ENCODE assay signal across 8 cellular contexts in the genomic region with DNA sequence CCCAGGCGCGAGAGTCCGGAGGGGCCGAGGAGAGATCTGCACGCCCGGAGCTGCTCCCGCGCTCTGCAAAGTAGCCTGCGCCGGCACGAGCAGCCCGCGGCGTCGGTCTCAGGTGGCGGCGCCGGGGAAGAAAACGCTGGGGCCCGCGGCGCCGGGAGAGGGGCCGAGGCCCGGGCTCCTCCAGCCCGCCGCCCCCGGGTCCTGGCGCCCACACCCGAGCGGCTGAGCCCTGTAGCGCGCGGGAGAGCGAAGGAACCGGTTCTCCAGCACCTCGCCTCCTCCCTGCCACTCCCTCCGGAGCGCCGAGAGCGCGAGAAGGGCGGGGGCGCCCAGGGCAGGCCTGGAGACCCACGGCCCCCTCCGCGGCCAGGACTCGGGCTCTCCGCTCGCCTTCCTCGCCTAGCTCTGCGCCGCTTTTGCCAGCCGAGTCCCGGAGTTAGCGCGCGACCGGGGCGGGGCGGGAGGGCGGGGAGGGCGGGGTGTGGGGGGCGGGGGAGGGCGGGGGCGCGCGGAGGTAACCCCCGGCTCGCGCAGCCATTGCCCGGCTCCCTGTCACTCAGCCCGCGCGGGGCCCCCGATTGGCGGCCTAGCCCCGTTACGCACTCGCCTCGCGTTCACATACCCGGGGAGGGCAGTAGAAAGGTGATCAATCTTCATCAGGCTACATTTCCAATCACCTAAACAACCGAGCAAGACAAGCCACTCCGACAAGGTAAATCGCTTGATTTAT. TPM values are rescaled to one million over a fixed set of nuclear protein-coding genes. Genes with fewer than 3 reads are reported as not detected.
DNase-seq lines count a peak whose midpoint lies in the region; ATAC-seq and TF ChIP-seq lines count a peak whose summit lies in the region.

A gene (plus strand): TSS at position 645 of the 730 bp plus-strand sequence. CDS start 2,161 bp downstream, outside the sequence.

- peaks cover 80% of the 10 kb centered on the region for H3K27me3 Mint-ChIP-seq in activated CD4-positive, alpha-beta memory T cell treated with anti-CD3 and anti-CD28 coated beads, Interleukin-2, amount 10 ng/mL, durations not matched to agents 7 days and 5 days
- H3K27me3 Mint-ChIP-seq in neural crest cell (ENCODE audit: low read depth) = peaks cover 96% of the 10 kb centered on the region

- no peak within 1 kb of the TSS for H3K27ac Mint-ChIP-seq in activated CD4-positive, alpha-beta memory T cell treated with anti-CD3 and anti-CD28 coated beads, Interleukin-2, amount 10 ng/mL, durations not matched to agents 7 days and 5 days
- H3K27ac Mint-ChIP-seq in neural crest cell (ENCODE audit: unreplicated experiment) = peak within 1 kb of the TSS; percentile 38

- DNase-seq in DMS114 treated with DMSO at 0.1 percent for 48 hours (lab: John Stamatoyannopoulos, UW; ENCODE audit: unreplicated experiment) = peak; percentile 41
- DNase-seq in NCI-H446 treated with DMSO at 0.1 percent for 48 hours (lab: John Stamatoyannopoulos, UW) = peak; percentile 76
- peak; percentile 70 for DNase-seq in activated CD4-positive, alpha-beta memory T cell treated with anti-CD3 and anti-CD28 coated beads, Interleukin-2, amount 10 ng/mL, durations not matched to agents 7 days and 5 days
- peak; percentile 45 for DNase-seq in fibroblast of gingiva (ENCODE audit: low read depth)
- DNase-seq in neural crest cell (ENCODE audit: low read depth, low spot score) = peak; percentile 34
- DNase-seq in T-helper 9 cell = no peak

- no peaks in the 10 kb centered on the region for H3K9me3 Mint-ChIP-seq in activated CD4-positive, alpha-beta memory T cell treated with anti-CD3 and anti-CD28 coated beads, Interleukin-2, amount 10 ng/mL, durations not matched to agents 7 days and 5 days
- H3K9me3 Mint-ChIP-seq in neural crest cell = no peaks in the 10 kb centered on the region

- no peaks in the 10 kb centered on the region for H3K36me3 Mint-ChIP-seq in activated CD4-positive, alpha-beta memory T cell treated with anti-CD3 and anti-CD28 coated beads, Interleukin-2, amount 10 ng/mL, durations not matched to agents 7 days and 5 days (ENCODE audit: low read depth)
- H3K36me3 Mint-ChIP-seq in neural crest cell (ENCODE audit: low read depth) = peaks cover 12% of the 10 kb centered on the region

- POLR2A ChIA-PET in activated CD4-positive, alpha-beta memory T cell treated with anti-CD3 and anti-CD28 coated beads, Interleukin-2, amount 10 ng/mL, durations not matched to agents 7 days and 5 days (lab: Charles Lee) = no interaction called here

- ATAC-seq in GM19455 (IDR thresholded peaks at IDR 0.05; ENCODE audit: unreplicated experiment) (peak; percentile 88), HG03460 (IDR thresholded peaks at IDR 0.05; ENCODE audit: unreplicated experiment) (peak; percentile 74)

- peaks cover 58% of the 10 kb centered on the region for H3K4me1 Mint-ChIP-seq in activated CD4-positive, alpha-beta memory T cell treated with anti-CD3 and anti-CD28 coated beads, Interleukin-2, amount 10 ng/mL, durations not matched to agents 7 days and 5 days
- H3K4me1 Mint-ChIP-seq in neural crest cell = peaks cover 50% of the 10 kb centered on the region

- CTCF ChIA-PET in activated CD4-positive, alpha-beta memory T cell treated with anti-CD3 and anti-CD28 coated beads, Interleukin-2, amount 10 ng/mL, durations not matched to agents 7 days and 5 days (lab: Charles Lee) = no interaction called here

- peak within 1 kb of the TSS; percentile 74 for H3K4me3 Mint-ChIP-seq in activated CD4-positive, alpha-beta memory T cell treated with anti-CD3 and anti-CD28 coated beads, Interleukin-2, amount 10 ng/mL, durations not matched to agents 7 days and 5 days
- peak within 1 kb of the TSS; percentile 88 for H3K4me3 Mint-ChIP-seq in neural crest cell

- TF ChIP-seq CTCF in neural crest cell (conservative IDR thresholded peaks at IDR 0.05) = no peak

RNA-seq across cellular contexts. Expression of the gene that starts here (rescaled TPM):
- under 1 TPM; 0.08 to 0.30 TPM for total RNA-seq in activated CD4-positive, alpha-beta memory T cell treated with anti-CD3 and anti-CD28 coated beads, Interleukin-2, amount 10 ng/mL, durations not matched to agents 7 days and 5 days
- total RNA-seq in neural crest cell = 12.4 and 15.1 TPM in 2 replicates

Comparison
In these comparisons a context has a peak if more than half of its experiments do, and no peak if none do; other contexts are left out.
1. RNA of the gene that starts here (total RNA-seq): 12.4 to 15.1 TPM in neural crest cell; 0.08 to 0.30 TPM in activated CD4-positive, alpha-beta memory T cell treated with anti-CD3 and anti-CD28 coated beads, Interleukin-2, amount 10 ng/mL, durations not matched to agents 7 days and 5 days; every median in the first group is over 10 times any median in the second.
2. Peak in DNase-seq in activated CD4-positive, alpha-beta memory T cell treated with anti-CD3 and anti-CD28 coated beads, Interleukin-2, amount 10 ng/mL, durations not matched to agents 7 days and 5 days; RNA of the gene not detected or under 1 TPM.